In the genomic region with DNA sequence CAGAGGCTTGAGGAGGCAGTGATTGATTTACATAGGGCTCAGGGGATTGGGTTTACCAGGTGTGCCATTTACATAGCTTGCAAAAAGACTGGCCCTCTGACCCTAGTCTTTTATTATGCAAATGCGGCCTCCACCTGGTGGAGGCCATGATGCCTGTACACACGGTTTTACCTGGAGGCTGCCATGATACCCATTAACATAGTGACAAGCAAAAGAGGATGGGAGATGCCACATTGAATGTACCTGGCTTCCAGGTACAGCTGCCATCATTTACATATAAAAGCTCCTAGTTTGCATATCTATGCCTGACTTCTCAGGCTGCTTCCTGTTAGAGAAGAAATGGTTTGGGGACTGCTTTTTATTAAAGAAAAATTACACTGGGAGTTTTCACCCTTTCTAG, we compare ENCODE assay signal across 24 cellular contexts.
"Had no signal": no experiment of that assay in that cellular context is flagged by ENCODE, and none has a peak within 500 bp of the region (broad histone marks: within the 10 kb centered on the region; RNA-seq: fewer than 3 reads in every experiment).

No MANE protein-coding gene starts in this region.

- H3K36me3 ChIP-seq: SJSA1 had no signal

- FAIRE-seq: HTR-8/SVneo, K562, RCC 7860 had no signal

- H3K9me3 ChIP-seq: SJSA1 had no signal

- H3K27me3 ChIP-seq: SJSA1 had no signal

- H3K9ac ChIP-seq: KMS-11 had no signal

- H3K4me1 ChIP-seq: SJSA1 had no signal

- H3K27ac ChIP-seq: HL-60, KMS-11, SJSA1, SK-N-MC had no signal

- H3K4me2 ChIP-seq: KMS-11 had no signal

- H3K4me3 ChIP-seq: K562, SJSA1, SK-N-MC had no signal

- DNase-seq: MV-4-11, NCI-H1048, NCI-H1105, NCI-H1417, NCI-H1436 treated with DMSO at 0.1 percent for 48 hours, NCI-H1694, NCI-H187 treated with DMSO at 0.1 percent for 48 hours, NCI-H2029 treated with DMSO at 0.1 percent for 48 hours, NCI-H2171 treated with DMSO at 0.1 percent for 48 hours, NCI-H345, NCI-H446 treated with DMSO at 0.1 percent for 48 hours, NCI-H510A treated with DMSO at 0.1 percent for 48 hours, NCI-H69, NCI-H774, Right ventricle myocardium superior, RPMI8226, SIG-M5 had no signal
